ENCODE assay signal across 2 cellular contexts in the genomic region with DNA sequence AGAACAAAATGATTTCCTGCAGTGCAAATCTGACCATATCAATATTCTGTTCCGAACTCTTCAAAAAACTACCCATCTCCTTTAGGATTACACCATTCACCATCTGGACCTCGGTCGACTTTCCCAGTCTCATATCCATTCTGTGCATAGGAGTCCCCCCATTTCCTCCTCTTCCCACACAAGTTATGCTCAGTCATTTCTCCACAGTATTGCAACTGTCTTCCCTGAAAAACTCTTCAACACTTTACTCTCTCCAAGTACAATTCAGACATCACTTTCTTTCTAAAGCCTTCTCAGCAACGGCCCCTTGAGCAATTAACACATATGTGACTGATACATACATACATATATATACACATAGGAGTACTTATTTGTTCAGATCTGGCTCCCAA.
TF ChIP-seq lines count a peak whose summit lies in the region.

No MANE protein-coding gene starts in this region.

TF ChIP-seq in HCT116, 20 proteins besides CTCF, POLR2A, EP300 and RAD21:
- TF ChIP-seq, protein P1, sequence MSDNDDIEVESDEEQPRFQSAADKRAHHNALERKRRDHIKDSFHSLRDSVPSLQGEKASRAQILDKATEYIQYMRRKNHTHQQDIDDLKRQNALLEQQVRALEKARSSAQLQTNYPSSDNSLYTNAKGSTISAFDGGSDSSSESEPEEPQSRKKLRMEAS (IDR thresholded peaks at IDR 0.05), result no peak
- no peak for TF ChIP-seq SIN3A (IDR thresholded peaks at IDR 0.05; ENCODE audit: low read depth)
- TF ChIP-seq JUND (IDR thresholded peaks at IDR 0.05), result no peak
- TF ChIP-seq EZH2 (IDR thresholded peaks at IDR 0.05), result no peak
- no peak for TF ChIP-seq ELF1 (IDR thresholded peaks at IDR 0.05; ENCODE audit: borderline replicate concordance, low read depth)
- TF ChIP-seq, protein P2, sequence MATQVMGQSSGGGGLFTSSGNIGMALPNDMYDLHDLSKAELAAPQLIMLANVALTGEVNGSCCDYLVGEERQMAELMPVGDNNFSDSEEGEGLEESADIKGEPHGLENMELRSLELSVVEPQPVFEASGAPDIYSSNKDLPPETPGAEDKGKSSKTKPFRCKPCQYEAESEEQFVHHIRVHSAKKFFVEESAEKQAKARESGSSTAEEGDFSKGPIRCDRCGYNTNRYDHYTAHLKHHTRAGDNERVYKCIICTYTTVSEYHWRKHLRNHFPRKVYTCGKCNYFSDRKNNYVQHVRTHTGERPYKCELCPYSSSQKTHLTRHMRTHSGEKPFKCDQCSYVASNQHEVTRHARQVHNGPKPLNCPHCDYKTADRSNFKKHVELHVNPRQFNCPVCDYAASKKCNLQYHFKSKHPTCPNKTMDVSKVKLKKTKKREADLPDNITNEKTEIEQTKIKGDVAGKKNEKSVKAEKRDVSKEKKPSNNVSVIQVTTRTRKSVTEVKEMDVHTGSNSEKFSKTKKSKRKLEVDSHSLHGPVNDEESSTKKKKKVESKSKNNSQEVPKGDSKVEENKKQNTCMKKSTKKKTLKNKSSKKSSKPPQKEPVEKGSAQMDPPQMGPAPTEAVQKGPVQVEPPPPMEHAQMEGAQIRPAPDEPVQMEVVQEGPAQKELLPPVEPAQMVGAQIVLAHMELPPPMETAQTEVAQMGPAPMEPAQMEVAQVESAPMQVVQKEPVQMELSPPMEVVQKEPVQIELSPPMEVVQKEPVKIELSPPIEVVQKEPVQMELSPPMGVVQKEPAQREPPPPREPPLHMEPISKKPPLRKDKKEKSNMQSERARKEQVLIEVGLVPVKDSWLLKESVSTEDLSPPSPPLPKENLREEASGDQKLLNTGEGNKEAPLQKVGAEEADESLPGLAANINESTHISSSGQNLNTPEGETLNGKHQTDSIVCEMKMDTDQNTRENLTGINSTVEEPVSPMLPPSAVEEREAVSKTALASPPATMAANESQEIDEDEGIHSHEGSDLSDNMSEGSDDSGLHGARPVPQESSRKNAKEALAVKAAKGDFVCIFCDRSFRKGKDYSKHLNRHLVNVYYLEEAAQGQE (IDR thresholded peaks at IDR 0.05; ENCODE audit: low read depth), result no peak
- TF ChIP-seq, protein P3, sequence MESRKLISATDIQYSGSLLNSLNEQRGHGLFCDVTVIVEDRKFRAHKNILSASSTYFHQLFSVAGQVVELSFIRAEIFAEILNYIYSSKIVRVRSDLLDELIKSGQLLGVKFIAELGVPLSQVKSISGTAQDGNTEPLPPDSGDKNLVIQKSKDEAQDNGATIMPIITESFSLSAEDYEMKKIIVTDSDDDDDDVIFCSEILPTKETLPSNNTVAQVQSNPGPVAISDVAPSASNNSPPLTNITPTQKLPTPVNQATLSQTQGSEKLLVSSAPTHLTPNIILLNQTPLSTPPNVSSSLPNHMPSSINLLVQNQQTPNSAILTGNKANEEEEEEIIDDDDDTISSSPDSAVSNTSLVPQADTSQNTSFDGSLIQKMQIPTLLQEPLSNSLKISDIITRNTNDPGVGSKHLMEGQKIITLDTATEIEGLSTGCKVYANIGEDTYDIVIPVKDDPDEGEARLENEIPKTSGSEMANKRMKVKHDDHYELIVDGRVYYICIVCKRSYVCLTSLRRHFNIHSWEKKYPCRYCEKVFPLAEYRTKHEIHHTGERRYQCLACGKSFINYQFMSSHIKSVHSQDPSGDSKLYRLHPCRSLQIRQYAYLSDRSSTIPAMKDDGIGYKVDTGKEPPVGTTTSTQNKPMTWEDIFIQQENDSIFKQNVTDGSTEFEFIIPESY (IDR thresholded peaks at IDR 0.05; ENCODE audit: extremely low read depth, insufficient replicate concordance, low read length), result no peak
- no peak for TF ChIP-seq EZH2phosphoT487 (IDR thresholded peaks at IDR 0.05; ENCODE audit: borderline replicate concordance)
- no peak for TF ChIP-seq ZNF274 (IDR thresholded peaks at IDR 0.05; ENCODE audit: low read depth, low read length)
- no peak for TF ChIP-seq FOSL1 (IDR thresholded peaks at IDR 0.05; ENCODE audit: low read depth)
- TF ChIP-seq CEBPB (IDR thresholded peaks at IDR 0.05; ENCODE audit: low read depth), result no peak
- no peak for TF ChIP-seq ZFX (IDR thresholded peaks at IDR 0.05)
- TF ChIP-seq SRF (IDR thresholded peaks at IDR 0.05; ENCODE audit: low read depth), result no peak
- no peak for TF ChIP-seq POLR2AphosphoS5 (IDR thresholded peaks at IDR 0.05; ENCODE audit: low read depth, low read length)
- TF ChIP-seq, protein P4, sequence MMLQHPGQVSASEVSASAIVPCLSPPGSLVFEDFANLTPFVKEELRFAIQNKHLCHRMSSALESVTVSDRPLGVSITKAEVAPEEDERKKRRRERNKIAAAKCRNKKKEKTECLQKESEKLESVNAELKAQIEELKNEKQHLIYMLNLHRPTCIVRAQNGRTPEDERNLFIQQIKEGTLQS (IDR thresholded peaks at IDR 0.05), result no peak

TF ChIP-seq in H1, 55 proteins besides CTCF, POLR2A, EP300 and RAD21:
- TF ChIP-seq JUN (IDR thresholded peaks at IDR 0.05; ENCODE audit: low read depth, low read length) (no peak), EGR1 (IDR thresholded peaks at IDR 0.05; ENCODE audit: borderline replicate concordance, low read depth, low read length) (no peak), SIRT6 (IDR thresholded peaks at IDR 0.05; ENCODE audit: low read length) (no peak), GTF2F1 (IDR thresholded peaks at IDR 0.05; ENCODE audit: borderline replicate concordance, low read depth, low read length) (no peak), HDAC2 (IDR thresholded peaks at IDR 0.05; ENCODE audit: borderline replicate concordance in 1 of 2, low read depth in 2 of 2, low read length in 2 of 2) (no peak), SIX5 (IDR thresholded peaks at IDR 0.05; ENCODE audit: low read depth, low read length) (no peak), MAFK (IDR thresholded peaks at IDR 0.05; ENCODE audit: low read depth, low read length) (no peak), POLR2AphosphoS5 (IDR thresholded peaks at IDR 0.05; ENCODE audit: low read depth, low read length) (no peak), BCL11A (IDR thresholded peaks at IDR 0.05; ENCODE audit: low read depth in 2 of 2, low read length in 2 of 2) (no peak), JUND (IDR thresholded peaks at IDR 0.05; ENCODE audit: low read length) (no peak), EZH2 (IDR thresholded peaks at IDR 0.05; ENCODE audit: low read depth, low read length, severe bottlenecking) (no peak), PHF8 (conservative IDR thresholded peaks at IDR 0.05; ENCODE audit: low read depth, low read length) (no peak), SP4 (IDR thresholded peaks at IDR 0.05; ENCODE audit: low read length) (no peak), RNF2 (IDR thresholded peaks at IDR 0.05; ENCODE audit: borderline replicate concordance, low read depth, low read length, missing control alignments, poor library complexity, severe bottlenecking) (no peak), CBX5 (IDR thresholded peaks at IDR 0.05; ENCODE audit: low read depth, low read length) (no peak)
- TF ChIP-seq, protein P5, sequence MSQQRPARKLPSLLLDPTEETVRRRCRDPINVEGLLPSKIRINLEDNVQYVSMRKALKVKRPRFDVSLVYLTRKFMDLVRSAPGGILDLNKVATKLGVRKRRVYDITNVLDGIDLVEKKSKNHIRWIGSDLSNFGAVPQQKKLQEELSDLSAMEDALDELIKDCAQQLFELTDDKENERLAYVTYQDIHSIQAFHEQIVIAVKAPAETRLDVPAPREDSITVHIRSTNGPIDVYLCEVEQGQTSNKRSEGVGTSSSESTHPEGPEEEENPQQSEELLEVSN (IDR thresholded peaks at IDR 0.05), result no peak
- TF ChIP-seq, protein P6, sequence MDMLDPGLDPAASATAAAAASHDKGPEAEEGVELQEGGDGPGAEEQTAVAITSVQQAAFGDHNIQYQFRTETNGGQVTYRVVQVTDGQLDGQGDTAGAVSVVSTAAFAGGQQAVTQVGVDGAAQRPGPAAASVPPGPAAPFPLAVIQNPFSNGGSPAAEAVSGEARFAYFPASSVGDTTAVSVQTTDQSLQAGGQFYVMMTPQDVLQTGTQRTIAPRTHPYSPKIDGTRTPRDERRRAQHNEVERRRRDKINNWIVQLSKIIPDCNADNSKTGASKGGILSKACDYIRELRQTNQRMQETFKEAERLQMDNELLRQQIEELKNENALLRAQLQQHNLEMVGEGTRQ (IDR thresholded peaks at IDR 0.05; ENCODE audit: low read length), result no peak
- TF ChIP-seq, protein P4 (IDR thresholded peaks at IDR 0.05; ENCODE audit: insufficient read depth, low read depth, low read length), result no peak
- TF ChIP-seq, protein P7, sequence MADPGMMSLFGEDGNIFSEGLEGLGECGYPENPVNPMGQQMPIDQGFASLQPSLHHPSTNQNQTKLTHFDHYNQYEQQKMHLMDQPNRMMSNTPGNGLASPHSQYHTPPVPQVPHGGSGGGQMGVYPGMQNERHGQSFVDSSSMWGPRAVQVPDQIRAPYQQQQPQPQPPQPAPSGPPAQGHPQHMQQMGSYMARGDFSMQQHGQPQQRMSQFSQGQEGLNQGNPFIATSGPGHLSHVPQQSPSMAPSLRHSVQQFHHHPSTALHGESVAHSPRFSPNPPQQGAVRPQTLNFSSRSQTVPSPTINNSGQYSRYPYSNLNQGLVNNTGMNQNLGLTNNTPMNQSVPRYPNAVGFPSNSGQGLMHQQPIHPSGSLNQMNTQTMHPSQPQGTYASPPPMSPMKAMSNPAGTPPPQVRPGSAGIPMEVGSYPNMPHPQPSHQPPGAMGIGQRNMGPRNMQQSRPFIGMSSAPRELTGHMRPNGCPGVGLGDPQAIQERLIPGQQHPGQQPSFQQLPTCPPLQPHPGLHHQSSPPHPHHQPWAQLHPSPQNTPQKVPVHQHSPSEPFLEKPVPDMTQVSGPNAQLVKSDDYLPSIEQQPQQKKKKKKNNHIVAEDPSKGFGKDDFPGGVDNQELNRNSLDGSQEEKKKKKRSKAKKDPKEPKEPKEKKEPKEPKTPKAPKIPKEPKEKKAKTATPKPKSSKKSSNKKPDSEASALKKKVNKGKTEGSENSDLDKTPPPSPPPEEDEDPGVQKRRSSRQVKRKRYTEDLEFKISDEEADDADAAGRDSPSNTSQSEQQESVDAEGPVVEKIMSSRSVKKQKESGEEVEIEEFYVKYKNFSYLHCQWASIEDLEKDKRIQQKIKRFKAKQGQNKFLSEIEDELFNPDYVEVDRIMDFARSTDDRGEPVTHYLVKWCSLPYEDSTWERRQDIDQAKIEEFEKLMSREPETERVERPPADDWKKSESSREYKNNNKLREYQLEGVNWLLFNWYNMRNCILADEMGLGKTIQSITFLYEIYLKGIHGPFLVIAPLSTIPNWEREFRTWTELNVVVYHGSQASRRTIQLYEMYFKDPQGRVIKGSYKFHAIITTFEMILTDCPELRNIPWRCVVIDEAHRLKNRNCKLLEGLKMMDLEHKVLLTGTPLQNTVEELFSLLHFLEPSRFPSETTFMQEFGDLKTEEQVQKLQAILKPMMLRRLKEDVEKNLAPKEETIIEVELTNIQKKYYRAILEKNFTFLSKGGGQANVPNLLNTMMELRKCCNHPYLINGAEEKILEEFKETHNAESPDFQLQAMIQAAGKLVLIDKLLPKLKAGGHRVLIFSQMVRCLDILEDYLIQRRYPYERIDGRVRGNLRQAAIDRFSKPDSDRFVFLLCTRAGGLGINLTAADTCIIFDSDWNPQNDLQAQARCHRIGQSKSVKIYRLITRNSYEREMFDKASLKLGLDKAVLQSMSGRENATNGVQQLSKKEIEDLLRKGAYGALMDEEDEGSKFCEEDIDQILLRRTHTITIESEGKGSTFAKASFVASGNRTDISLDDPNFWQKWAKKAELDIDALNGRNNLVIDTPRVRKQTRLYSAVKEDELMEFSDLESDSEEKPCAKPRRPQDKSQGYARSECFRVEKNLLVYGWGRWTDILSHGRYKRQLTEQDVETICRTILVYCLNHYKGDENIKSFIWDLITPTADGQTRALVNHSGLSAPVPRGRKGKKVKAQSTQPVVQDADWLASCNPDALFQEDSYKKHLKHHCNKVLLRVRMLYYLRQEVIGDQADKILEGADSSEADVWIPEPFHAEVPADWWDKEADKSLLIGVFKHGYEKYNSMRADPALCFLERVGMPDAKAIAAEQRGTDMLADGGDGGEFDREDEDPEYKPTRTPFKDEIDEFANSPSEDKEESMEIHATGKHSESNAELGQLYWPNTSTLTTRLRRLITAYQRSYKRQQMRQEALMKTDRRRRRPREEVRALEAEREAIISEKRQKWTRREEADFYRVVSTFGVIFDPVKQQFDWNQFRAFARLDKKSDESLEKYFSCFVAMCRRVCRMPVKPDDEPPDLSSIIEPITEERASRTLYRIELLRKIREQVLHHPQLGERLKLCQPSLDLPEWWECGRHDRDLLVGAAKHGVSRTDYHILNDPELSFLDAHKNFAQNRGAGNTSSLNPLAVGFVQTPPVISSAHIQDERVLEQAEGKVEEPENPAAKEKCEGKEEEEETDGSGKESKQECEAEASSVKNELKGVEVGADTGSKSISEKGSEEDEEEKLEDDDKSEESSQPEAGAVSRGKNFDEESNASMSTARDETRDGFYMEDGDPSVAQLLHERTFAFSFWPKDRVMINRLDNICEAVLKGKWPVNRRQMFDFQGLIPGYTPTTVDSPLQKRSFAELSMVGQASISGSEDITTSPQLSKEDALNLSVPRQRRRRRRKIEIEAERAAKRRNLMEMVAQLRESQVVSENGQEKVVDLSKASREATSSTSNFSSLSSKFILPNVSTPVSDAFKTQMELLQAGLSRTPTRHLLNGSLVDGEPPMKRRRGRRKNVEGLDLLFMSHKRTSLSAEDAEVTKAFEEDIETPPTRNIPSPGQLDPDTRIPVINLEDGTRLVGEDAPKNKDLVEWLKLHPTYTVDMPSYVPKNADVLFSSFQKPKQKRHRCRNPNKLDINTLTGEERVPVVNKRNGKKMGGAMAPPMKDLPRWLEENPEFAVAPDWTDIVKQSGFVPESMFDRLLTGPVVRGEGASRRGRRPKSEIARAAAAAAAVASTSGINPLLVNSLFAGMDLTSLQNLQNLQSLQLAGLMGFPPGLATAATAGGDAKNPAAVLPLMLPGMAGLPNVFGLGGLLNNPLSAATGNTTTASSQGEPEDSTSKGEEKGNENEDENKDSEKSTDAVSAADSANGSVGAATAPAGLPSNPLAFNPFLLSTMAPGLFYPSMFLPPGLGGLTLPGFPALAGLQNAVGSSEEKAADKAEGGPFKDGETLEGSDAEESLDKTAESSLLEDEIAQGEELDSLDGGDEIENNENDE (IDR thresholded peaks at IDR 0.05; ENCODE audit: insufficient replicate concordance, low read length), result no peak
